In genomic region chr10:22324413-22324812, GRCh38 we compare ENCODE assay signal across 11 cellular contexts. TPM values are rescaled to one million over a fixed set of nuclear protein-coding genes. Genes with fewer than 3 reads are reported as not detected.
DNase-seq lines count a peak whose midpoint lies in the region; ATAC-seq, FAIRE-seq and TF ChIP-seq lines count a peak whose summit lies in the region.
"Had no signal": no experiment of that assay in that cellular context is flagged by ENCODE, and none has a peak within 500 bp of the region (broad histone marks: within the 10 kb centered on the region; RNA-seq: fewer than 3 reads in every experiment).

No MANE protein-coding gene starts in this region.

- H3K4me1 Mint-ChIP-seq in T-helper 1 cell treated with Interleukin-12 subunit alpha and Interleukin-12 subunit beta and Interleukin-4 antibody, amounts not matched to agents 30 μg/mL and 1 μg/mL, for 36 hours (ENCODE audit: low read depth) = peaks cover 42% of the 10 kb centered on the region

- H3K4me1 ChIP-seq in Panc1 (ENCODE audit: control insufficient read depth, insufficient read depth, low read length) (peaks cover 19% of the 10 kb centered on the region), esophagus muscularis mucosa (peaks cover 45 to 55% (median 50%) of the 10 kb centered on the region in 4 donors)

- H3K27me3 Mint-ChIP-seq in T-helper 1 cell treated with Interleukin-12 subunit alpha and Interleukin-12 subunit beta and Interleukin-4 antibody, amounts not matched to agents 30 μg/mL and 1 μg/mL, for 36 hours (ENCODE audit: low read depth) = peaks cover 38% of the 10 kb centered on the region

- DNase-seq in T-helper 1 cell (no peak), Panc1 (ENCODE audit: low read depth, low spot score) (no peak), esophagus muscularis mucosa (ENCODE audit: extremely low spot score) (no peak), skeletal muscle cell (ENCODE audit: low read depth) (no peak), urothelium cell line (ENCODE audit: low spot score) (no peak)
- DNase-seq in effector CD8-positive, alpha-beta T cell (lab: John Stamatoyannopoulos, UW) = no peak
- DNase-seq: SHP77 had no signal

- POLR2A ChIA-PET in Panc1 (lab: Charles Lee) = no interaction called here

- 87% methylated on average over 4 of the region's 4 CpGs for WGBS in esophagus muscularis mucosa

- no peak for ATAC-seq in Panc1
- no peak for ATAC-seq in GM18519 (IDR thresholded peaks at IDR 0.05; ENCODE audit: low FRiP score, unreplicated experiment)

- FAIRE-seq in urothelium cell line (lab: Jason Lieb, UNC) = no peak
- FAIRE-seq: A204.1 had no signal

- no peak for TF ChIP-seq POLR2A in esophagus muscularis mucosa (IDR thresholded peaks at IDR 0.05; ENCODE audit: low read depth)

- H3K27ac ChIP-seq in Panc1 (ENCODE audit: low read length) (peak overlapping the region; percentile 78), esophagus muscularis mucosa (replicated peaks in 1 of 4) (no peak overlapping the region)

- no peaks in the 10 kb centered on the region; the same call in 1 of the 2 replicates for H3K27me3 ChIP-seq in Panc1 (ENCODE audit: control insufficient read depth, insufficient read depth, low read length)
- H3K27me3 ChIP-seq in esophagus muscularis mucosa = no peaks in the 10 kb centered on the region
- H3K27me3 ChIP-seq: tibial nerve had no signal

- no peaks in the 10 kb centered on the region for H3K9me3 Mint-ChIP-seq in T-helper 1 cell treated with Interleukin-12 subunit alpha and Interleukin-12 subunit beta and Interleukin-4 antibody, amounts not matched to agents 30 μg/mL and 1 μg/mL, for 36 hours

- in situ Hi-C loops in Panc1 (cut with HindIII; ENCODE audit: low pct_unique_long_range_greater_than_20kb, low sequenced_read_pairs) = no loop called here

- H3K4me3 ChIP-seq in Panc1 (ENCODE audit: low read depth in 2 of 2, low read length in 2 of 2) = peak overlapping the region; percentile 51 to 62; a peak in 3 of 4 replicates
- H3K4me3 ChIP-seq in esophagus muscularis mucosa = peak overlapping the region in 3 of 4 donors; percentile 63 to 80 (median 66)
- peak overlapping the region; percentile 61 for H3K4me3 ChIP-seq in skeletal muscle cell (ENCODE audit: low read depth, low read length)

- H3K9me3 ChIP-seq in Panc1 (ENCODE audit: control insufficient read depth, insufficient read depth, low read depth, low read length) = no peaks in the 10 kb centered on the region
- H3K9me3 ChIP-seq in esophagus muscularis mucosa = no peaks in the 10 kb centered on the region
- H3K9me3 ChIP-seq: tibial nerve had no signal

- peaks cover 30% of the 10 kb centered on the region for H3K36me3 Mint-ChIP-seq in T-helper 1 cell treated with Interleukin-12 subunit alpha and Interleukin-12 subunit beta and Interleukin-4 antibody, amounts not matched to agents 30 μg/mL and 1 μg/mL, for 36 hours (ENCODE audit: low read depth)

- CTCF ChIA-PET in Panc1 (lab: Charles Lee) = no interaction called here

- peak overlapping the region; percentile 39 for H3K27ac Mint-ChIP-seq in T-helper 1 cell treated with Interleukin-12 subunit alpha and Interleukin-12 subunit beta and Interleukin-4 antibody, amounts not matched to agents 30 μg/mL and 1 μg/mL, for 36 hours

- no peak for TF ChIP-seq EP300 in esophagus muscularis mucosa (IDR thresholded peaks at IDR 0.05)

- TF ChIP-seq CTCF in Panc1 (IDR thresholded peaks at IDR 0.05) = no peak
- TF ChIP-seq CTCF in esophagus muscularis mucosa (IDR thresholded peaks at IDR 0.05) = no peak

- no TSS peak for BruUV-seq in Panc1 (replicated peaks; lab: Mats Ljungman, UMichigan)

- H3K4me3 Mint-ChIP-seq in T-helper 1 cell treated with Interleukin-12 subunit alpha and Interleukin-12 subunit beta and Interleukin-4 antibody, amounts not matched to agents 30 μg/mL and 1 μg/mL, for 36 hours = peak overlapping the region; percentile 86

- intact Hi-C loops in Panc1 (cut with micrococcal nuclease; ENCODE audit: unreplicated experiment) (no loop called here), esophagus muscularis mucosa (cut with DNase I) (loop anchor here (5.0 to 10.0 kb wide), 3 partner anchors 72 to 390 kb away; partner anchors contain the start of gene PIP4K2A)

- H3K36me3 ChIP-seq in Panc1 (ENCODE audit: control insufficient read depth, insufficient read depth, low read length) = peaks cover 16% of the 10 kb centered on the region
- peaks cover 11 to 29% (median 18%) of the 10 kb centered on the region in 4 donors for H3K36me3 ChIP-seq in esophagus muscularis mucosa

RNA-seq across cellular contexts. Expression of gene BMI1, which starts 3.5 kb away (rescaled TPM):
- 55.1 TPM for total RNA-seq in Panc1 (2021; ENCODE audit: unreplicated experiment)
- polyA plus RNA-seq in Panc1 (2012; ENCODE audit: insufficient read length) = 27.4 TPM
- total RNA-seq in esophagus muscularis mucosa = 100 to 1,000 TPM in 2 of 4 donors, 10 to 100 TPM in 2; 74.4 to 106 (median 89.4) TPM

RNA-seq across cellular contexts. Expression of gene COMMD3, which starts 8.2 kb away (rescaled TPM):
- total RNA-seq in Panc1 (2021; ENCODE audit: unreplicated experiment) = 35.6 TPM
- 28.6 TPM for polyA plus RNA-seq in Panc1 (2012; ENCODE audit: insufficient read length)
- total RNA-seq in esophagus muscularis mucosa = 10 to 100 TPM; 25.5 to 41.1 (median 31.5) TPM

RNA-seq across cellular contexts. Expression of gene SPAG6, which starts 20.9 kb away (rescaled TPM):
- not detected for total RNA-seq in Panc1 (2021; ENCODE audit: unreplicated experiment)
- not detected for polyA plus RNA-seq in Panc1 (2012; ENCODE audit: insufficient read length)
- total RNA-seq in esophagus muscularis mucosa = under 1 TPM in 1 of 4 donors, not detected in 3; 0.19 TPM
- total RNA-seq: tibial nerve had no signal
